Comparison of ENCODE assay signal across 17 cellular contexts in genomic region chr3:187841552-187841951, GRCh38.
DNase-seq lines count a peak whose midpoint lies in the region; ATAC-seq and TF ChIP-seq lines count a peak whose summit lies in the region.
"Had no signal": no experiment of that assay in that cellular context is flagged by ENCODE, and none has a peak within 500 bp of the region (broad histone marks: within the 10 kb centered on the region; RNA-seq: fewer than 3 reads in every experiment).

No MANE protein-coding gene starts in this region.

- no peak overlapping the region for H3K4me2 ChIP-seq in GM23248 (ENCODE audit: unreplicated experiment)

- no peak overlapping the region for H3K27ac Mint-ChIP-seq in mesothelial cell of epicardium
- no peak overlapping the region for H3K27ac Mint-ChIP-seq in CD8-positive, alpha-beta memory T cell
- H3K27ac Mint-ChIP-seq: activated naive CD8-positive, alpha-beta T cell treated with anti-CD3 and anti-CD28 coated beads, Interleukin-2, amount 10 ng/mL, durations not matched to agents 7 days and 5 days; T-helper 2 cell treated with Interferon-gamma antibody and Interleukin-4, amounts not matched to agents 5 μg/mL and 100 μg/mL, for 36 hours had no signal

- no peak overlapping the region for H2AFZ ChIP-seq in GM23248

- H4K20me1 ChIP-seq in GM23248 (ENCODE audit: insufficient read depth) = no peaks in the 10 kb centered on the region

- POLR2A ChIA-PET in CD8-positive, alpha-beta memory T cell (lab: Charles Lee) = no interaction called here

- H3K27me3 Mint-ChIP-seq in mesothelial cell of epicardium (ENCODE audit: low read depth) = no peaks in the 10 kb centered on the region
- peaks cover 0 to 4% of the 10 kb centered on the region in 2 donors for H3K27me3 Mint-ChIP-seq in CD8-positive, alpha-beta memory T cell

- H3K4me3 Mint-ChIP-seq in mesothelial cell of epicardium = no peak overlapping the region
- H3K4me3 Mint-ChIP-seq in CD8-positive, alpha-beta memory T cell = no peak overlapping the region
- H3K4me3 Mint-ChIP-seq: activated naive CD8-positive, alpha-beta T cell treated with anti-CD3 and anti-CD28 coated beads, Interleukin-2, amount 10 ng/mL, durations not matched to agents 7 days and 5 days; T-helper 2 cell treated with Interferon-gamma antibody and Interleukin-4, amounts not matched to agents 5 μg/mL and 100 μg/mL, for 36 hours had no signal

- no peak overlapping the region for H3K9ac ChIP-seq in GM23248

- no peaks in the 10 kb centered on the region for H3K27me3 ChIP-seq in GM23248 (replicated peaks; ENCODE audit: insufficient read depth)
- H3K27me3 ChIP-seq in CD8-positive, alpha-beta memory T cell (ENCODE audit: insufficient read depth, low read length, poor library complexity, severe bottlenecking) = no peaks in the 10 kb centered on the region
- H3K27me3 ChIP-seq: Peyer's patch, tibial nerve had no signal

- ATAC-seq in SK-N-SH treated with all-trans-retinoic acid at 6 μM for 48 hours (peak; percentile 90), HG02798 (IDR thresholded peaks at IDR 0.05; ENCODE audit: poor library complexity, unreplicated experiment) (no peak)

- in situ Hi-C loops in GM23248 (cut with MboI) = no loop called here

- CTCF ChIA-PET in CD8-positive, alpha-beta memory T cell (lab: Charles Lee) = no interaction called here

- H3K4me1 ChIP-seq in GM23248 (ENCODE audit: insufficient read depth) = peaks cover 8% of the 10 kb centered on the region
- H3K4me1 ChIP-seq in CD8-positive, alpha-beta memory T cell (ENCODE audit: insufficient read depth, low read length) = no peaks in the 10 kb centered on the region
- H3K4me1 ChIP-seq: Peyer's patch had no signal

- H3K36me3 Mint-ChIP-seq in mesothelial cell of epicardium = no peaks in the 10 kb centered on the region
- no peaks in the 10 kb centered on the region for H3K36me3 Mint-ChIP-seq in CD8-positive, alpha-beta memory T cell

- intact Hi-C loops in cardiac septum (cut with DNase I) = no loop called here

- H3F3A ChIP-seq in GM23248 (ENCODE audit: insufficient read depth) = no peaks in the 10 kb centered on the region; the same call in 1 of the 2 replicates

- peak; percentile 43 for DNase-seq in AG20443 (ENCODE audit: low spot score)
- peak; percentile 64 for DNase-seq in GM23248
- peak; percentile 74 for DNase-seq in kidney glomerular epithelial cell (lab: John Stamatoyannopoulos, UW)
- no peak for DNase-seq in mesothelial cell of epicardium (ENCODE audit: low spot score in 2 of 2, unreplicated experiment in 2 of 2)
- no peak for DNase-seq in cardiac septum (ENCODE audit: low spot score)
- DNase-seq in CD8-positive, alpha-beta memory T cell = no peak
- DNase-seq: activated naive CD8-positive, alpha-beta T cell treated with anti-CD3 and anti-CD28 coated beads, Interleukin-2, amount 10 ng/mL, durations not matched to agents 7 days and 5 days; COR-L47; dermis blood vessel endothelial cell; NCI-H1092 treated with DMSO at 0.1 percent for 48 hours; NCI-H510A treated with DMSO at 0.1 percent for 48 hours; Peyer's patch had no signal

- H3K4me3 ChIP-seq in GM23248 = no peak overlapping the region
- H3K4me3 ChIP-seq in CD8-positive, alpha-beta memory T cell (ENCODE audit: low read length) = no peak overlapping the region
- H3K4me3 ChIP-seq: Peyer's patch, tibial nerve had no signal

- no peaks in the 10 kb centered on the region for H3K79me2 ChIP-seq in GM23248 (ENCODE audit: insufficient read depth)

- no peak for TF ChIP-seq CTCF in mesothelial cell of epicardium (IDR thresholded peaks at IDR 0.05; ENCODE audit: unreplicated experiment)

- H3K9me3 Mint-ChIP-seq in mesothelial cell of epicardium = no peaks in the 10 kb centered on the region
- H3K9me3 Mint-ChIP-seq in CD8-positive, alpha-beta memory T cell = no peaks in the 10 kb centered on the region
- H3K9me3 Mint-ChIP-seq: activated naive CD8-positive, alpha-beta T cell treated with anti-CD3 and anti-CD28 coated beads, Interleukin-2, amount 10 ng/mL, durations not matched to agents 7 days and 5 days; T-helper 2 cell treated with Interferon-gamma antibody and Interleukin-4, amounts not matched to agents 5 μg/mL and 100 μg/mL, for 36 hours had no signal

- H3K36me3 ChIP-seq in GM23248 (ENCODE audit: low read depth) = no peaks in the 10 kb centered on the region
- no peaks in the 10 kb centered on the region for H3K36me3 ChIP-seq in CD8-positive, alpha-beta memory T cell (ENCODE audit: insufficient read depth, low read length)
- H3K36me3 ChIP-seq: Peyer's patch, tibial nerve had no signal

- no peaks in the 10 kb centered on the region for H3K9me2 ChIP-seq in GM23248 (ENCODE audit: insufficient read depth)

- H3K4me1 Mint-ChIP-seq in mesothelial cell of epicardium = peaks cover 5% of the 10 kb centered on the region
- no peaks in the 10 kb centered on the region for H3K4me1 Mint-ChIP-seq in CD8-positive, alpha-beta memory T cell

- no peak overlapping the region for H3K27ac ChIP-seq in GM23248
- no peak overlapping the region for H3K27ac ChIP-seq in CD8-positive, alpha-beta memory T cell (ENCODE audit: low read depth, low read length)
- H3K27ac ChIP-seq: HL-60, Peyer's patch, tibial nerve had no signal

- no peaks in the 10 kb centered on the region for H3K9me3 ChIP-seq in GM23248 (ENCODE audit: low read depth)
- no peaks in the 10 kb centered on the region for H3K9me3 ChIP-seq in CD8-positive, alpha-beta memory T cell (ENCODE audit: low read length)
- H3K9me3 ChIP-seq: Peyer's patch, tibial nerve had no signal

- 87 to 91% methylated on average over 4 of the region's 4 CpGs for WGBS in GM23248 (ENCODE audit: low coverage in 1 of 2, low lambda C conversion rate in 2 of 2, missing lambda C conversion rate in 2 of 2), 2 experiments

TF ChIP-seq in SK-N-SH treated with all-trans-retinoic acid at 6 μM for 48 hours, 23 proteins besides CTCF, POLR2A, EP300 and RAD21:
- TF ChIP-seq TSHZ2 (CRISPR knock-in tag; IDR thresholded peaks at IDR 0.05) = no peak
- TF ChIP-seq CREB5 (CRISPR knock-in tag; IDR thresholded peaks at IDR 0.05; ENCODE audit: low read depth) = no peak

Comparison
In these comparisons a context has a peak if more than half of its experiments do, and no peak if none do; other contexts are left out.
1. DNase-seq: peak in AG20443 (single experiment), GM23248 (single experiment) and kidney glomerular epithelial cell (single experiment); none in mesothelial cell of epicardium (0 of 2), cardiac septum (single experiment) and CD8-positive, alpha-beta memory T cell (0 of 5).